Comparison of ENCODE assay signal across 9 cellular contexts in the genomic region with DNA sequence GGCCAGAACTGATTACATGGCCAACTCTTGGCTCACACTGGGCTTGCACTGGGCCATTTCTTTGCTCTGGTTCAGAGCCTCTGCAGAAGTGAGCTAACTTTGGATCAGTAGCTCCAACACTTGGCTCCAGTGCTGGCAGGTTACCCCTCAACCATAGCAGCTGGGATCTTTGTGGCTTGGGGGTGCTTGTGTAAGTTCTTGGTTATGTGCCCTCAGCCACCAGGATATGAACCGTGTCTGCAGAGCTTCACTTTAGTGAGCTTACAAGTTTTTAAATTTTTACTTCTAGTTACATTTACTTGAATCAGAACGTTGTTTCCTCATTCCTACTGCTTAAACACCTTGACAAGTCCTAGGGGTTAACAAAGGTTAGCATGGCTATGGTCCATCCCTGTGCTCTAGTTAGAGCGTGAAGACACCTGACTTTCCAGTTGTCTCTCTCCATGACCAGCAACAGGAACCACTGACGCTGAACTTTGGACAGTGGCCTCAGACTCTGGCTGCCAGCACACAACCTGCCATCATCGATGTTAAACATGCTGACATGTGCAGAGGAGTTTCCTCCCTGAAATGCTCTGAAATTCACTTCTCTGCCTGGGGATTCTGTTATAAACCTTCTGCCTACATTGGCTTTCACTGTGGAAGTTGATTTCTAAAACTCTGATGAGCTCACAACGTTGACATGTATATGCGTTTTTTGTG. TPM values are rescaled to one million over a fixed set of nuclear protein-coding genes. Genes with fewer than 3 reads are reported as not detected.
DNase-seq lines count a peak whose midpoint lies in the region; ATAC-seq, FAIRE-seq and TF ChIP-seq lines count a peak whose summit lies in the region.
"Had no signal": no experiment of that assay in that cellular context is flagged by ENCODE, and none has a peak within 500 bp of the region (broad histone marks: within the 10 kb centered on the region; RNA-seq: fewer than 3 reads in every experiment).

No MANE protein-coding gene starts in this region.

- TF ChIP-seq CTCF in SK-N-SH (IDR thresholded peaks at IDR 0.05) (no peak), K562 (IDR thresholded peaks at IDR 0.05 in 2 of 3, conservative IDR thresholded peaks at IDR 0.05 in 1 of 3; ENCODE audit: insufficient read depth in 2 of 3, low read depth in 1 of 3, low read length in 3 of 3) (no peak), left lung (IDR thresholded peaks at IDR 0.05) (no peak)

- peaks cover 71% of the 10 kb centered on the region for H4K20me1 ChIP-seq in SK-N-SH (ENCODE audit: insufficient read depth)
- peaks cover 40% of the 10 kb centered on the region for H4K20me1 ChIP-seq in K562 (replicated peaks; ENCODE audit: control insufficient read depth, insufficient read depth, low read length)

- H3K9me1 ChIP-seq in K562 (ENCODE audit: control insufficient read depth, insufficient read depth, low read length), result no peaks in the 10 kb centered on the region

- no peak for DNase-seq in SK-N-SH
- no peak for DNase-seq in K562 (ENCODE audit: extremely low read depth in 1 of 4, low spot score in 3 of 4)
- DNase-seq in NCI-H2107 (lab: John Stamatoyannopoulos, UW), result no peak
- DNase-seq in left lung, result no peak
- DNase-seq: occipital lobe had no signal

- H3K27ac ChIP-seq in SK-N-SH (ENCODE audit: low read depth in 2 of 2, low read length in 1 of 2) (no peak overlapping the region), K562 (ENCODE audit: extremely low read depth, low read depth, low read length) (no peak overlapping the region), left lung (no peak overlapping the region)

- TF ChIP-seq EP300 in SK-N-SH (IDR thresholded peaks at IDR 0.05; ENCODE audit: borderline replicate concordance in 1 of 2, low read depth in 1 of 2, low read length in 1 of 2), result no peak
- TF ChIP-seq EP300 in K562 (IDR thresholded peaks at IDR 0.05; ENCODE audit: low read length), result no peak

- H3K9ac ChIP-seq in SK-N-SH (no peak overlapping the region), K562 (ENCODE audit: insufficient read depth in 1 of 2, low read depth in 2 of 2, low read length in 2 of 2) (no peak overlapping the region; a peak in 1 of 4 replicates), skeletal muscle satellite cell (ENCODE audit: low read depth, low read length) (no peak overlapping the region)

- intact Hi-C loops in K562 (cut with micrococcal nuclease) (no loop called here), left lung (cut with DNase I) (no loop called here)

- POLR2A ChIA-PET in SK-N-SH (lab: Yijun Ruan, JAX) (interaction anchor here (0.9 kb wide), 1 partner anchor 9 kb away, joined by 3 read pairs; no protein-coding TSS in a partner anchor), K562 (lab: Yijun Ruan, JAX) (interaction anchor here (0.7 to 5.1 kb wide), 6 partner anchors 10 to 767 kb away, joined by 3 to 51 read pairs (median 4); a partner anchor contains a TSS)

- in situ Hi-C loops in K562 (cut with MboI), result no loop called here

- 0 out of 2 replicates have a peak, but pooled peaks have one; percentile 46 for TF ChIP-seq POLR2A in K562 (conservative IDR thresholded peaks at IDR 0.05)

- H3K9me3 ChIP-seq in SK-N-SH (no peaks in the 10 kb centered on the region), K562 (replicated peaks; ENCODE audit: control insufficient read depth, insufficient read depth, low read depth, low read length) (no peaks in the 10 kb centered on the region), skeletal muscle satellite cell (replicated peaks; ENCODE audit: low read length) (no peaks in the 10 kb centered on the region), left lung (no peaks in the 10 kb centered on the region)

- TF ChIP-seq RAD21 in SK-N-SH (IDR thresholded peaks at IDR 0.05; ENCODE audit: low read length) (no peak), K562 (CRISPR knock-in tag; conservative IDR thresholded peaks at IDR 0.05 in 1 of 2, IDR thresholded peaks at IDR 0.05 in 1 of 2) (no peak)

- peaks cover 11 to 41% of the 10 kb centered on the region in 2 experiments for H3K4me1 ChIP-seq in SK-N-SH (ENCODE audit: control insufficient read depth in 1 of 2, insufficient read depth in 2 of 2, low read depth in 1 of 2, low read length in 1 of 2)
- H3K4me1 ChIP-seq in K562 (replicated peaks in 1 of 2; ENCODE audit: control insufficient read depth in 2 of 2, insufficient read depth in 2 of 2, low read length in 2 of 2), result peaks cover 23 to 66% of the 10 kb centered on the region in 2 experiments; a peak in 4 of 5 replicates
- H3K4me1 ChIP-seq in skeletal muscle satellite cell (ENCODE audit: control insufficient read depth, insufficient read depth, low read length), result peaks cover 32% of the 10 kb centered on the region
- peaks cover 18 to 65% of the 10 kb centered on the region in 2 donors for H3K4me1 ChIP-seq in left lung

- peaks cover 89% of the 10 kb centered on the region for H3K79me2 ChIP-seq in SK-N-SH (ENCODE audit: insufficient read depth)
- H3K79me2 ChIP-seq in K562 (ENCODE audit: control insufficient read depth, insufficient read depth, low read length), result peaks cover 91% of the 10 kb centered on the region

- H3K36me3 ChIP-seq in SK-N-SH (replicated peaks in 1 of 2; ENCODE audit: control insufficient read depth in 1 of 2, insufficient read depth in 2 of 2, low read length in 1 of 2) (peaks cover 53 to 55% of the 10 kb centered on the region in 2 experiments), K562 (ENCODE audit: control insufficient read depth, insufficient read depth, low read length) (peaks cover 79% of the 10 kb centered on the region), skeletal muscle satellite cell (ENCODE audit: insufficient read depth, low read length) (peaks cover 57% of the 10 kb centered on the region), left lung (peaks cover 0 to 71% of the 10 kb centered on the region in 2 donors)

- H3K27me3 ChIP-seq in SK-N-SH (ENCODE audit: insufficient read depth), result no peaks in the 10 kb centered on the region
- no peaks in the 10 kb centered on the region for H3K27me3 ChIP-seq in K562 (ENCODE audit: control insufficient read depth in 2 of 2, insufficient read depth in 2 of 2, low read length in 2 of 2)
- H3K27me3 ChIP-seq in skeletal muscle satellite cell (ENCODE audit: control insufficient read depth, insufficient read depth, low read length), result no peaks in the 10 kb centered on the region
- H3K27me3 ChIP-seq in left lung, result no peaks in the 10 kb centered on the region

- H2AFZ ChIP-seq in SK-N-SH (ENCODE audit: low read depth) (no peak overlapping the region), K562 (ENCODE audit: low read depth, low read length) (no peak overlapping the region)

- peak overlapping the region; percentile 91 for H3K4me2 ChIP-seq in SK-N-SH
- peak overlapping the region; percentile 53 for H3K4me2 ChIP-seq in K562 (ENCODE audit: insufficient read depth, low read length)
- H3K4me2 ChIP-seq in skeletal muscle satellite cell (ENCODE audit: low read length), result peak overlapping the region; percentile 53

- no TSS peak for BruUV-seq in K562 (replicated peaks; lab: Mats Ljungman, UMichigan)

- FAIRE-seq in K562 (lab: Jason Lieb, UNC), result peak; percentile 77

- WGBS in SK-N-SH (ENCODE audit: low lambda C conversion rate), result 68% methylated on average over 7 of the region's 7 CpGs
- WGBS in K562 (ENCODE audit: insufficient coverage, low coverage, missing lambda C conversion rate), result 52% methylated on average over 7 of the region's 7 CpGs

- H3K4me3 ChIP-seq in SK-N-SH (ENCODE audit: low read depth in 2 of 2, low read length in 1 of 2) (no peak overlapping the region), K562 (no peak overlapping the region; the same call in 1 of the 2 replicates), skeletal muscle satellite cell (ENCODE audit: low read length) (no peak overlapping the region), left lung (no peak overlapping the region)

- peaks cover 23% of the 10 kb centered on the region for H3F3A ChIP-seq in SK-N-SH (replicated peaks; ENCODE audit: insufficient read depth)

- no peak for ATAC-seq in SK-N-SH treated with all-trans-retinoic acid at 6 μM for 48 hours
- no peak for ATAC-seq in K562
- ATAC-seq in left lung, result no peak

- H3K9me2 ChIP-seq in SK-N-SH, result no peaks in the 10 kb centered on the region

- CTCF ChIA-PET in SK-N-SH (lab: Yijun Ruan, JAX) (interaction anchor here (0.6 to 4.6 kb wide), 5 partner anchors 12 to 799 kb away, joined by 3 to 21 read pairs (median 3); a partner anchor contains a TSS), K562 (lab: Yijun Ruan, JAX; ENCODE audit: low intra/inter-chr PET ratio) (no interaction called here)

RNA-seq across cellular contexts. Expression of a gene that starts 4.1 kb away (rescaled TPM):
- polyA plus RNA-seq in SK-N-SH (2012; rRNA removed), result 21.4 and 22.0 TPM in 2 replicates
- 21.3 and 22.0 TPM in 2 replicates for polyA plus RNA-seq in SK-N-SH (2012; cell fraction: cytosol; rRNA removed)
- polyA plus RNA-seq in SK-N-SH (2012; cell fraction: nucleus; rRNA removed), result 11.5 and 13.6 TPM in 2 replicates
- 3.6 and 14.6 TPM in 2 replicates for total RNA-seq in K562 (2011; cell fraction: chromatin; rRNA removed; ENCODE audit: low replicate concordance)
- 24.6 and 26.7 TPM in 2 replicates for total RNA-seq in K562 (2011; cell fraction: nucleolus; rRNA removed)
- total RNA-seq in K562 (2011; cell fraction: nucleoplasm; rRNA removed), result 10.4 and 14.0 TPM in 2 replicates
- 60.6 and 72.4 TPM in 2 replicates for total RNA-seq in K562 (2014; rRNA removed)
- 0.67 and 1.7 TPM in 2 replicates for total RNA-seq in K562 (2014; rRNA removed; fragmentation: Illumina TruSeq; extraction: Trizol)
- total RNA-seq in K562 (2015; rRNA removed; fragmentation: Illumina TruSeq; extraction: Trizol), result 6.2 and 10.1 TPM in 2 replicates
- total RNA-seq in K562 (2021), result 31.5 and 36.3 TPM in 2 replicates
- 4.3 and 5.3 TPM in 2 replicates for polyA plus RNA-seq in K562 (2011; rRNA removed)
- polyA plus RNA-seq in K562 (2011; cell fraction: cytosol; rRNA removed), result 12.0 and 31.8 TPM in 2 replicates
- 6.9 and 12.3 TPM in 2 replicates for polyA plus RNA-seq in K562 (2011; cell fraction: nucleus; rRNA removed)
- polyA plus RNA-seq in K562 (2012), result 14.4 and 18.0 TPM in 2 replicates
- polyA plus RNA-seq in K562 (2014; fragmentation: Illumina TruSeq; extraction: Trizol), result 5.6 and 11.1 TPM in 2 replicates
- under 1 TPM; 0.15 to 0.25 TPM for polyA plus RNA-seq in K562 (2014; fragmentation: Nextera tagmentation; extraction: Ambion mirVana)
- 40.0 and 45.5 TPM in 2 replicates for polyA plus RNA-seq in K562 (2014; rRNA removed)
- polyA minus RNA-seq in K562 (2011; rRNA and poly(A)+ RNA removed), result 2.7 and 4.4 TPM in 2 replicates
- polyA minus RNA-seq in K562 (2011; cell fraction: cytosol; rRNA and poly(A)+ RNA removed), result 7.4 and 7.6 TPM in 2 replicates
- polyA minus RNA-seq in K562 (2011; cell fraction: nucleus; rRNA and poly(A)+ RNA removed), result 7.8 and 9.4 TPM in 2 replicates
- 8.6 and 17.5 TPM in 2 replicates for total RNA-seq in skeletal muscle satellite cell (2012; rRNA removed)
- 10 to 100 TPM in 1 of 2 donors, 1 to 10 TPM in 1; 8.7 to 16.3 TPM for total RNA-seq in left lung

RNA-seq across cellular contexts. Expression of a gene that starts 13.0 kb away (rescaled TPM):
- 30.2 and 37.2 TPM in 2 replicates for polyA plus RNA-seq in SK-N-SH (2012; rRNA removed)
- polyA plus RNA-seq in SK-N-SH (2012; cell fraction: cytosol; rRNA removed), result 18.8 and 25.3 TPM in 2 replicates
- polyA plus RNA-seq in SK-N-SH (2012; cell fraction: nucleus; rRNA removed), result 36.7 and 41.4 TPM in 2 replicates
- 58.6 and 101 TPM in 2 replicates for total RNA-seq in K562 (2011; cell fraction: chromatin; rRNA removed; ENCODE audit: low replicate concordance)
- 70.5 and 89.9 TPM in 2 replicates for total RNA-seq in K562 (2011; cell fraction: nucleolus; rRNA removed)
- 73.8 and 77.9 TPM in 2 replicates for total RNA-seq in K562 (2011; cell fraction: nucleoplasm; rRNA removed)
- total RNA-seq in K562 (2014; rRNA removed), result 34.2 and 45.2 TPM in 2 replicates
- total RNA-seq in K562 (2014; rRNA removed; fragmentation: Illumina TruSeq; extraction: Trizol), result 21.9 and 23.3 TPM in 2 replicates
- 29.4 and 30.1 TPM in 2 replicates for total RNA-seq in K562 (2015; rRNA removed; fragmentation: Illumina TruSeq; extraction: Trizol)
- total RNA-seq in K562 (2021), result 42.6 and 43.6 TPM in 2 replicates
- polyA plus RNA-seq in K562 (2011; rRNA removed), result 31.5 and 34.9 TPM in 2 replicates
- polyA plus RNA-seq in K562 (2011; cell fraction: cytosol; rRNA removed), result 40.5 and 58.4 TPM in 2 replicates
- 42.4 and 54.2 TPM in 2 replicates for polyA plus RNA-seq in K562 (2011; cell fraction: nucleus; rRNA removed)
- 20.5 and 29.8 TPM in 2 replicates for polyA plus RNA-seq in K562 (2012)
- 22.0 and 27.9 TPM in 2 replicates for polyA plus RNA-seq in K562 (2014; fragmentation: Illumina TruSeq; extraction: Trizol)
- polyA plus RNA-seq in K562 (2014; fragmentation: Nextera tagmentation; extraction: Ambion mirVana), result 1 to 10 TPM; 3.7 to 5.7 TPM
- 33.4 and 38.2 TPM in 2 replicates for polyA plus RNA-seq in K562 (2014; rRNA removed)
- 42.0 and 47.5 TPM in 2 replicates for polyA minus RNA-seq in K562 (2011; rRNA and poly(A)+ RNA removed)
- 30.9 and 38.5 TPM in 2 replicates for polyA minus RNA-seq in K562 (2011; cell fraction: cytosol; rRNA and poly(A)+ RNA removed)
- 39.7 and 55.4 TPM in 2 replicates for polyA minus RNA-seq in K562 (2011; cell fraction: nucleus; rRNA and poly(A)+ RNA removed)
- 32.2 and 36.7 TPM in 2 replicates for total RNA-seq in skeletal muscle satellite cell (2012; rRNA removed)
- 10 to 100 TPM; 29.9 to 34.3 TPM for total RNA-seq in left lung

RNA-seq across cellular contexts. Expression of a gene that starts 13.2 kb away (rescaled TPM):
- polyA plus RNA-seq in SK-N-SH (2012; rRNA removed) (19.0 and 22.8 TPM in 2 replicates), K562 (2011; rRNA removed) (18.9 and 28.9 TPM in 2 replicates), K562 (2014; fragmentation: Illumina TruSeq; extraction: Trizol) (71.2 and 78.3 TPM in 2 replicates), K562 (2014; fragmentation: Nextera tagmentation; extraction: Ambion mirVana) (10 to 100 TPM; 72.5 to 78.3 TPM), K562 (2014; rRNA removed) (57.7 and 67.0 TPM in 2 replicates)
- polyA plus RNA-seq in SK-N-SH (2012; cell fraction: cytosol; rRNA removed), result 24.7 and 29.3 TPM in 2 replicates
- 16.0 and 18.5 TPM in 2 replicates for polyA plus RNA-seq in SK-N-SH (2012; cell fraction: nucleus; rRNA removed)
- 67.9 and 76.6 TPM in 2 replicates for total RNA-seq in K562 (2011; cell fraction: chromatin; rRNA removed; ENCODE audit: low replicate concordance)
- 38.0 and 41.5 TPM in 2 replicates for total RNA-seq in K562 (2011; cell fraction: nucleolus; rRNA removed)
- 63.2 and 72.6 TPM in 2 replicates for total RNA-seq in K562 (2011; cell fraction: nucleoplasm; rRNA removed)
- total RNA-seq in K562 (2014; rRNA removed) (41.2 and 45.2 TPM in 2 replicates), K562 (2014; rRNA removed; fragmentation: Illumina TruSeq; extraction: Trizol) (73.9 and 77.8 TPM in 2 replicates), K562 (2015; rRNA removed; fragmentation: Illumina TruSeq; extraction: Trizol) (82.9 and 85.5 TPM in 2 replicates), K562 (2021) (52.8 and 58.1 TPM in 2 replicates), left lung (10 to 100 TPM; 17.4 to 25.8 TPM)
- polyA plus RNA-seq in K562 (2011; cell fraction: cytosol; rRNA removed), result 15.3 and 21.6 TPM in 2 replicates
- polyA plus RNA-seq in K562 (2011; cell fraction: nucleus; rRNA removed), result 12.1 and 15.2 TPM in 2 replicates
- polyA plus RNA-seq in K562 (2012), result 27.0 and 61.8 TPM in 2 replicates
- 33.1 and 33.6 TPM in 2 replicates for polyA minus RNA-seq in K562 (2011; rRNA and poly(A)+ RNA removed)
- 15.2 and 22.5 TPM in 2 replicates for polyA minus RNA-seq in K562 (2011; cell fraction: cytosol; rRNA and poly(A)+ RNA removed)
- 15.3 and 17.2 TPM in 2 replicates for polyA minus RNA-seq in K562 (2011; cell fraction: nucleus; rRNA and poly(A)+ RNA removed)
- 37.4 and 40.6 TPM in 2 replicates for total RNA-seq in skeletal muscle satellite cell (2012; rRNA removed)

RNA-seq across cellular contexts. Expression of a gene that starts 15.2 kb away (rescaled TPM):
- polyA plus RNA-seq in SK-N-SH (2012; rRNA removed) (18.4 and 20.8 TPM in 2 replicates), K562 (2011; rRNA removed) (16.1 and 16.3 TPM in 2 replicates), K562 (2014; fragmentation: Illumina TruSeq; extraction: Trizol) (42.6 and 45.4 TPM in 2 replicates), K562 (2014; fragmentation: Nextera tagmentation; extraction: Ambion mirVana) (1 to 10 TPM; 7.6 to 8.1 TPM), K562 (2014; rRNA removed) (37.4 and 40.6 TPM in 2 replicates)
- 12.9 and 17.4 TPM in 2 replicates for polyA plus RNA-seq in SK-N-SH (2012; cell fraction: cytosol; rRNA removed)
- polyA plus RNA-seq in SK-N-SH (2012; cell fraction: nucleus; rRNA removed), result 46.5 and 50.8 TPM in 2 replicates
- 26.7 and 75.5 TPM in 2 replicates for total RNA-seq in K562 (2011; cell fraction: chromatin; rRNA removed; ENCODE audit: low replicate concordance)
- total RNA-seq in K562 (2011; cell fraction: nucleolus; rRNA removed), result 37.9 and 38.5 TPM in 2 replicates
- total RNA-seq in K562 (2011; cell fraction: nucleoplasm; rRNA removed), result 41.0 and 51.9 TPM in 2 replicates
- total RNA-seq in K562 (2014; rRNA removed) (35.5 and 48.9 TPM in 2 replicates), K562 (2014; rRNA removed; fragmentation: Illumina TruSeq; extraction: Trizol) (20.3 and 23.9 TPM in 2 replicates), K562 (2015; rRNA removed; fragmentation: Illumina TruSeq; extraction: Trizol) (29.9 and 30.7 TPM in 2 replicates), K562 (2021) (37.8 and 38.1 TPM in 2 replicates), left lung (10 to 100 TPM; 20.6 to 25.9 TPM)
- 22.2 and 23.1 TPM in 2 replicates for polyA plus RNA-seq in K562 (2011; cell fraction: cytosol; rRNA removed)
- 57.7 and 70.1 TPM in 2 replicates for polyA plus RNA-seq in K562 (2011; cell fraction: nucleus; rRNA removed)
- 49.0 and 66.1 TPM in 2 replicates for polyA plus RNA-seq in K562 (2012)
- 15.0 and 21.0 TPM in 2 replicates for polyA minus RNA-seq in K562 (2011; rRNA and poly(A)+ RNA removed)
- 18.1 and 22.6 TPM in 2 replicates for polyA minus RNA-seq in K562 (2011; cell fraction: cytosol; rRNA and poly(A)+ RNA removed)
- 18.0 and 27.2 TPM in 2 replicates for polyA minus RNA-seq in K562 (2011; cell fraction: nucleus; rRNA and poly(A)+ RNA removed)
- total RNA-seq in skeletal muscle satellite cell (2012; rRNA removed), result 37.0 and 37.1 TPM in 2 replicates

RNA-seq across cellular contexts. Expression of a gene that starts 25.3 kb away (rescaled TPM):
- polyA plus RNA-seq in SK-N-SH (2012; rRNA removed), result not detected in 2 replicates
- polyA plus RNA-seq in SK-N-SH (2012; cell fraction: cytosol; rRNA removed), result not detected in 2 replicates
- 0.14 TPM in 1 of 2 replicates, not detected in the other for polyA plus RNA-seq in SK-N-SH (2012; cell fraction: nucleus; rRNA removed)
- 1.5 and 1.7 TPM in 2 replicates for total RNA-seq in K562 (2011; cell fraction: chromatin; rRNA removed; ENCODE audit: low replicate concordance)
- total RNA-seq in K562 (2011; cell fraction: nucleolus; rRNA removed), result 0.67 TPM in 1 of 2 replicates, not detected in the other
- total RNA-seq in K562 (2011; cell fraction: nucleoplasm; rRNA removed), result 1.6 TPM in 2 replicates
- total RNA-seq in K562 (2014; rRNA removed), result 0.18 TPM in 1 of 2 replicates, not detected in the other
- total RNA-seq in K562 (2014; rRNA removed; fragmentation: Illumina TruSeq; extraction: Trizol), result 0.22 and 0.25 TPM in 2 replicates
- total RNA-seq in K562 (2015; rRNA removed; fragmentation: Illumina TruSeq; extraction: Trizol), result 0.25 TPM in 1 of 2 replicates, not detected in the other
- 0.51 TPM in 1 of 2 replicates, not detected in the other for total RNA-seq in K562 (2021)
- polyA plus RNA-seq in K562 (2011; rRNA removed), result 0.14 and 0.20 TPM in 2 replicates
- 0.07 TPM in 1 of 2 replicates, not detected in the other for polyA plus RNA-seq in K562 (2011; cell fraction: cytosol; rRNA removed)
- polyA plus RNA-seq in K562 (2011; cell fraction: nucleus; rRNA removed), result 0.70 TPM in 1 of 2 replicates, not detected in the other
- polyA plus RNA-seq in K562 (2012), result 0.36 and 0.47 TPM in 2 replicates
- 0.22 TPM in 1 of 2 replicates, not detected in the other for polyA plus RNA-seq in K562 (2014; fragmentation: Illumina TruSeq; extraction: Trizol)
- polyA plus RNA-seq in K562 (2014; fragmentation: Nextera tagmentation; extraction: Ambion mirVana), result under 1 TPM; 0.32 to 0.45 TPM
- polyA plus RNA-seq in K562 (2014; rRNA removed), result not detected in 2 replicates
- not detected in 2 replicates for polyA minus RNA-seq in K562 (2011; rRNA and poly(A)+ RNA removed)
- not detected in 2 replicates for polyA minus RNA-seq in K562 (2011; cell fraction: cytosol; rRNA and poly(A)+ RNA removed)
- polyA minus RNA-seq in K562 (2011; cell fraction: nucleus; rRNA and poly(A)+ RNA removed), result 0.40 and 0.67 TPM in 2 replicates
- total RNA-seq in skeletal muscle satellite cell (2012; rRNA removed), result not detected in 2 replicates
- 1 to 10 TPM; 1.2 to 4.2 TPM for total RNA-seq in left lung
- total RNA-seq: A172, fibroblast of villous mesenchyme, occipital lobe had no signal
